ENCODE assay signal across 7 cellular contexts in genomic region chr9:61672107-61672541, GRCh38.
DNase-seq lines count a peak whose midpoint lies in the region; TF ChIP-seq lines count a peak whose summit lies in the region.
"Not testable (repeated sequence)": the region's sequence is repeated elsewhere in the genome, so short reads cannot be mapped to it uniquely, and the experiment has no call there.

No MANE protein-coding gene starts in this region.

- peak; percentile 59 for DNase-seq in CD14-positive monocyte (ENCODE audit: low spot score)
- peak; percentile 35 for DNase-seq in activated CD8-positive, alpha-beta memory T cell treated with anti-CD3 and anti-CD28 coated beads for 24 hours
- peak; percentile 47 for DNase-seq in esophagus muscularis mucosa (ENCODE audit: extremely low spot score)
- DNase-seq in right atrium auricular region (ENCODE audit: low spot score) = peak; percentile 52
- peak; percentile 71 for DNase-seq in mesenteric fat pad (ENCODE audit: low spot score)
- peak; percentile 15 for DNase-seq in prostate gland (ENCODE audit: low spot score)
- peak; percentile 2 for DNase-seq in transverse colon

- WGBS in esophagus muscularis mucosa = 77% methylated on average over 21 of the region's 22 CpGs
- 80% methylated on average over 22 of the region's 22 CpGs for WGBS in prostate gland
- 84% methylated on average over 22 of the region's 22 CpGs; no CpG with 5 or more reads in 1 of the 2 donors for WGBS in transverse colon (ENCODE audit: low coverage in 1 of 2), 2 donors

- TF ChIP-seq CTCF in CD14-positive monocyte (IDR thresholded peaks at IDR 0.05); esophagus muscularis mucosa (IDR thresholded peaks at IDR 0.05); right atrium auricular region (IDR thresholded peaks at IDR 0.05); prostate gland (IDR thresholded peaks at IDR 0.05); transverse colon (IDR thresholded peaks at IDR 0.05): not testable (repeated sequence)

- intact Hi-C loops in CD14-positive monocyte (cut with micrococcal nuclease); esophagus muscularis mucosa (cut with DNase I); prostate gland (cut with DNase I); transverse colon (cut with DNase I; ENCODE audit: low total_unique reads): not testable (repeated sequence)

- H3K27me3 Mint-ChIP-seq in CD14-positive monocyte (ENCODE audit: low read depth in 3 of 3) = not testable (repeated sequence)

- not testable (repeated sequence) for H3K27ac Mint-ChIP-seq in CD14-positive monocyte

- not testable (repeated sequence) for H3K4me3 ChIP-seq in esophagus muscularis mucosa, right atrium auricular region, prostate gland, transverse colon

- not testable (repeated sequence) for H3K4me1 ChIP-seq in esophagus muscularis mucosa; right atrium auricular region; prostate gland (replicated peaks); transverse colon

- not testable (repeated sequence) for H3K27me3 ChIP-seq in esophagus muscularis mucosa; right atrium auricular region; prostate gland (replicated peaks; ENCODE audit: insufficient read depth); transverse colon

- TF ChIP-seq EP300 in esophagus muscularis mucosa (IDR thresholded peaks at IDR 0.05); transverse colon (IDR thresholded peaks at IDR 0.05; ENCODE audit: low read depth): not testable (repeated sequence)

- peaks cover 48 to 80% (median 67%) of the 10 kb centered on the region in 7 donors for H3K9me3 Mint-ChIP-seq in CD14-positive monocyte

- TF ChIP-seq POLR2A in esophagus muscularis mucosa (IDR thresholded peaks at IDR 0.05; ENCODE audit: low read depth); prostate gland (IDR thresholded peaks at IDR 0.05); transverse colon (IDR thresholded peaks at IDR 0.05): not testable (repeated sequence)

- not testable (repeated sequence) for H3K4me3 Mint-ChIP-seq in CD14-positive monocyte

- not testable (repeated sequence) for H3K4me1 Mint-ChIP-seq in CD14-positive monocyte

- in situ Hi-C loops in transverse colon (cut with MboI; ENCODE audit: low pct_ligation_motif_present in 1 of 4, low pct_unique_long_range_greater_than_20kb in 1 of 4, low sequenced_read_pairs in 3 of 4) = not testable (repeated sequence)

- not testable (repeated sequence) for H3K9me3 ChIP-seq in esophagus muscularis mucosa, right atrium auricular region, prostate gland, transverse colon

- H3K27ac ChIP-seq in esophagus muscularis mucosa (replicated peaks in 1 of 4); right atrium auricular region; prostate gland; transverse colon: not testable (repeated sequence)

- not testable (repeated sequence) for H3K36me3 ChIP-seq in esophagus muscularis mucosa, right atrium auricular region, prostate gland, transverse colon

- H3K36me3 Mint-ChIP-seq in CD14-positive monocyte = not testable (repeated sequence)

Comparison
In these comparisons a context has a peak if more than half of its experiments do, and no peak if none do; other contexts are left out.
1. DNase-seq: peak in every context shown above with its lines; median percentile 71 in mesenteric fat pad; 59 in CD14-positive monocyte; 52 in right atrium auricular region; 47 in esophagus muscularis mucosa; 35 in activated CD8-positive, alpha-beta memory T cell treated with anti-CD3 and anti-CD28 coated beads for 24 hours; 15 in prostate gland; 2 in transverse colon.